8 cellular contexts compared by ENCODE assay signal in genomic region chr19:18282021-18282787, GRCh38. TPM values are rescaled to one million over a fixed set of nuclear protein-coding genes. Genes with fewer than 3 reads are reported as not detected.
A peak's percentile ranks its signal among the peaks of the same experiment; 100 is the strongest.
DNase-seq lines count a peak whose midpoint lies in the region; ATAC-seq, FAIRE-seq and TF ChIP-seq lines count a peak whose summit lies in the region.

No MANE protein-coding gene starts in this region.

- H3K9me3 ChIP-seq in astrocyte (ENCODE audit: insufficient read depth, low read depth, low read length) (no peaks in the 10 kb centered on the region), kidney (ENCODE audit: control insufficient read depth in 1 of 2, low read length in 2 of 2) (no peaks in the 10 kb centered on the region)

- H3K4me2 ChIP-seq in astrocyte (ENCODE audit: low read length), result peak overlapping the region; percentile 92

- H3K4me1 Mint-ChIP-seq in astrocyte (ENCODE audit: low read depth, unreplicated experiment), result peaks cover 23% of the 10 kb centered on the region
- peaks cover 69% of the 10 kb centered on the region for H3K4me1 Mint-ChIP-seq in stimulated activated effector memory CD8-positive, alpha-beta T cell treated with anti-CD3 and anti-CD28 coated beads, Interleukin-12 subunit alpha, Interleukin-12 subunit beta, amount 100 ng/mL, for 72 hours

- H3K27ac ChIP-seq in astrocyte (ENCODE audit: low read depth, low read length) (peak overlapping the region; percentile 99), kidney (ENCODE audit: low read depth in 2 of 2, low read length in 2 of 2) (peak overlapping the region; percentile 96 to 97)

- FAIRE-seq in astrocyte (lab: Jason Lieb, UNC), result no peak
- no peak for FAIRE-seq in kidney (lab: Jason Lieb, UNC)

- no peaks in the 10 kb centered on the region for H3K27me3 Mint-ChIP-seq in astrocyte (ENCODE audit: low read depth, unreplicated experiment)

- H3K36me3 ChIP-seq in astrocyte (ENCODE audit: insufficient read depth, low read length), result peaks cover 4% of the 10 kb centered on the region
- H3K36me3 ChIP-seq in kidney (ENCODE audit: control insufficient read depth in 1 of 2, insufficient read depth in 2 of 2, low read length in 2 of 2), result peaks cover 8 to 15% of the 10 kb centered on the region in 2 donors

- TF ChIP-seq CTCF in astrocyte (IDR thresholded peaks at IDR 0.05; ENCODE audit: insufficient read depth, low read depth, low read length) (no peak), kidney (IDR thresholded peaks at IDR 0.05; ENCODE audit: borderline replicate concordance, extremely low read depth, insufficient read depth) (no peak), GM13976 (IDR thresholded peaks at IDR 0.05; ENCODE audit: borderline replicate concordance, control extremely low read depth, extremely low read depth, insufficient read depth, missing control alignments) (no peak)

- peak overlapping the region; percentile 99 for H3K9ac ChIP-seq in astrocyte (ENCODE audit: low read length)
- H3K9ac ChIP-seq in kidney (ENCODE audit: low read length in 2 of 2), result peak overlapping the region; percentile 85 to 95

- peak overlapping the region; percentile 54 for H2AFZ ChIP-seq in astrocyte (ENCODE audit: low read depth, low read length)

- H3K9me3 Mint-ChIP-seq in astrocyte (ENCODE audit: unreplicated experiment), result no peaks in the 10 kb centered on the region
- H3K9me3 Mint-ChIP-seq in stimulated activated effector memory CD8-positive, alpha-beta T cell treated with anti-CD3 and anti-CD28 coated beads, Interleukin-12 subunit alpha, Interleukin-12 subunit beta, amount 100 ng/mL, for 72 hours, result no peaks in the 10 kb centered on the region

- intact Hi-C loops in kidney (cut with DNase I), result no loop called here

- H3K27me3 ChIP-seq in astrocyte (ENCODE audit: insufficient read depth, low read length), result no peaks in the 10 kb centered on the region

- H3K79me2 ChIP-seq in astrocyte (ENCODE audit: insufficient read depth, low read length), result peaks cover 38% of the 10 kb centered on the region

- peaks cover 9% of the 10 kb centered on the region for H3K36me3 Mint-ChIP-seq in astrocyte (ENCODE audit: low read depth, unreplicated experiment)
- H3K36me3 Mint-ChIP-seq in stimulated activated effector memory CD8-positive, alpha-beta T cell treated with anti-CD3 and anti-CD28 coated beads, Interleukin-12 subunit alpha, Interleukin-12 subunit beta, amount 100 ng/mL, for 72 hours, result peaks cover 72% of the 10 kb centered on the region

- no peak for ATAC-seq in stimulated activated effector memory CD8-positive, alpha-beta T cell treated with anti-CD3 and anti-CD28 coated beads, Interleukin-12 subunit alpha, Interleukin-12 subunit beta, amount 100 ng/mL, for 72 hours

- H3K4me3 Mint-ChIP-seq in astrocyte (ENCODE audit: unreplicated experiment), result peak overlapping the region; percentile 77
- peak overlapping the region; percentile 96 for H3K4me3 Mint-ChIP-seq in stimulated activated effector memory CD8-positive, alpha-beta T cell treated with anti-CD3 and anti-CD28 coated beads, Interleukin-12 subunit alpha, Interleukin-12 subunit beta, amount 100 ng/mL, for 72 hours

- peak overlapping the region; percentile 49 for H3K4me3 ChIP-seq in astrocyte (ENCODE audit: insufficient read depth, low read depth, low read length)
- H3K4me3 ChIP-seq in kidney (ENCODE audit: low read length in 2 of 2), result peak overlapping the region; percentile 41 to 68

- DNase-seq in A172 (ENCODE audit: low spot score) (peak; percentile 71), GF-D8 (lab: John Stamatoyannopoulos, UW) (peak; percentile 89), NCI-H510A (lab: John Stamatoyannopoulos, UW) (peak; percentile 43), astrocyte (ENCODE audit: low read depth) (peak; percentile 79), kidney (peak; percentile 91), GM13976 (ENCODE audit: low spot score) (no peak), GM03348 (ENCODE audit: low spot score) (no peak)
- no peak for DNase-seq in stimulated activated effector memory CD8-positive, alpha-beta T cell treated with anti-CD3 and anti-CD28 coated beads, Interleukin-12 subunit alpha, Interleukin-12 subunit beta, amount 100 ng/mL, for 72 hours (ENCODE audit: low spot score in 2 of 2)

- peaks cover 30% of the 10 kb centered on the region for H4K20me1 ChIP-seq in astrocyte (ENCODE audit: insufficient read depth, low read length)

- in situ Hi-C loops in GM13976 (cut with MboI; ENCODE audit: low sequenced_read_pairs, unreplicated experiment), result no loop called here

- peak overlapping the region; percentile 96 for H3K27ac Mint-ChIP-seq in astrocyte (ENCODE audit: unreplicated experiment)
- peak overlapping the region; percentile 99 for H3K27ac Mint-ChIP-seq in stimulated activated effector memory CD8-positive, alpha-beta T cell treated with anti-CD3 and anti-CD28 coated beads, Interleukin-12 subunit alpha, Interleukin-12 subunit beta, amount 100 ng/mL, for 72 hours

- H3K4me1 ChIP-seq in astrocyte (ENCODE audit: insufficient read depth, low read length) (peaks cover 24% of the 10 kb centered on the region), kidney (ENCODE audit: control insufficient read depth in 1 of 2, insufficient read depth in 1 of 2, low read depth in 1 of 2, low read length in 2 of 2) (peaks cover 12 to 27% of the 10 kb centered on the region in 2 donors)

RNA-seq across cellular contexts. Expression of gene JUND, which starts 0.8 kb away (rescaled TPM):
- total RNA-seq in A172 (2014; rRNA removed; shearing (Covaris generic)), result 91.3 and 129 TPM in 2 replicates
- 151 and 161 TPM in 2 replicates for total RNA-seq in astrocyte
- total RNA-seq in kidney, result 181 TPM
- 117 TPM for polyA plus RNA-seq in kidney (ENCODE audit: insufficient read depth, low read depth, low replicate concordance)

RNA-seq across cellular contexts. Expression of gene IQCN, which starts 8.0 kb away (rescaled TPM):
- 0.69 and 1.2 TPM in 2 replicates for total RNA-seq in A172 (2014; rRNA removed; shearing (Covaris generic))
- total RNA-seq in astrocyte (1.3 and 1.7 TPM in 2 replicates), kidney (6.3 TPM)
- 0.82 TPM for polyA plus RNA-seq in kidney (ENCODE audit: insufficient read depth, low read depth, low replicate concordance)

RNA-seq across cellular contexts. Expression of gene LSM4, which starts 40.7 kb away (rescaled TPM):
- 403 and 478 TPM in 2 replicates for total RNA-seq in A172 (2014; rRNA removed; shearing (Covaris generic))
- 102 and 127 TPM in 2 replicates for total RNA-seq in astrocyte
- total RNA-seq in kidney, result 87.7 TPM
- 245 TPM for polyA plus RNA-seq in kidney (ENCODE audit: insufficient read depth, low read depth, low replicate concordance)

RNA-seq across cellular contexts. Expression of gene PDE4C, which starts 56.0 kb away (rescaled TPM):
- total RNA-seq in A172 (2014; rRNA removed; shearing (Covaris generic)), result 0.02 TPM in 1 of 2 replicates, not detected in the other
- 0.64 and 0.70 TPM in 2 replicates for total RNA-seq in astrocyte
- total RNA-seq in kidney, result 2.0 TPM
- polyA plus RNA-seq in kidney (ENCODE audit: insufficient read depth, low read depth, low replicate concordance), result not detected

RNA-seq across cellular contexts. Expression of gene PGPEP1, which starts 58.2 kb away (rescaled TPM):
- 14.6 and 19.1 TPM in 2 replicates for total RNA-seq in A172 (2014; rRNA removed; shearing (Covaris generic))
- total RNA-seq in astrocyte (20.6 and 28.4 TPM in 2 replicates), kidney (54.5 TPM)
- polyA plus RNA-seq in kidney (ENCODE audit: insufficient read depth, low read depth, low replicate concordance), result 76.1 TPM

Comparison
In these comparisons a context has a peak if more than half of its experiments do, and no peak if none do; other contexts are left out.
1. DNase-seq: peak in A172 (single experiment), GF-D8 (single experiment), NCI-H510A (single experiment), astrocyte (single experiment) and kidney (single experiment); none in stimulated activated effector memory CD8-positive, alpha-beta T cell treated with anti-CD3 and anti-CD28 coated beads, Interleukin-12 subunit alpha, Interleukin-12 subunit beta, amount 100 ng/mL, for 72 hours (0 of 2), GM13976 (single experiment) and GM03348 (single experiment).